In the genomic region with DNA sequence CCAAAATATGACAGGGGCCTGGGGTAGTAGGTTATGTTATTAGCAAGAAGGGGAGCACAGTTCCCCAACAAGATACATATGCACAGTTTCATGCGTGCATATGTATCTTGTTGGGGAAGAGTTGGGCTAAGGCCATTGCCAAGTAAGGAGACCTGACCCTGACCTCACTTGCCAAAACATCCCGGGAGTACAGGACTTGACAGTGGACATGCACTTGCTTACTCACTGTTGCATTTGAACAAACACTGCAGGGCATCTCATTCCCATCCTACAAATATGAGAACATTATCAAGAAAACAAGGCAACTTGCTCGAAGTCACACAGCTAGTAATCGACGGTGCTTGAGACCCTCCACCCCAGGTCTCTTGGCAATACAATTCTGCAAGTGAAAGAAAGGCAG, we compare ENCODE assay signal across 1 cellular context.
TF ChIP-seq lines count a peak whose summit lies in the region.

No MANE protein-coding gene starts in this region.

TF ChIP-seq in HepG2, 621 proteins besides CTCF, POLR2A, EP300 and RAD21:
- TF ChIP-seq SKI (IDR thresholded peaks at IDR 0.05; ENCODE audit: partially characterized antibody) = peak; percentile 84
- TF ChIP-seq ZNF441 (CRISPR knock-in tag; IDR thresholded peaks at IDR 0.05; ENCODE audit: borderline replicate concordance) = no peak
- TF ChIP-seq, protein P1, sequence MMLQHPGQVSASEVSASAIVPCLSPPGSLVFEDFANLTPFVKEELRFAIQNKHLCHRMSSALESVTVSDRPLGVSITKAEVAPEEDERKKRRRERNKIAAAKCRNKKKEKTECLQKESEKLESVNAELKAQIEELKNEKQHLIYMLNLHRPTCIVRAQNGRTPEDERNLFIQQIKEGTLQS (CRISPR knock-in tag; IDR thresholded peaks at IDR 0.05) = no peak
- TF ChIP-seq SRSF9 (IDR thresholded peaks at IDR 0.05; ENCODE audit: borderline replicate concordance, insufficient read depth, low read depth, low read length, poor library complexity, severe bottlenecking) = no peak
- no peak for TF ChIP-seq ZNF549 (CRISPR knock-in tag; IDR thresholded peaks at IDR 0.05)
- peak; percentile 72 for TF ChIP-seq TBL1XR1 (IDR thresholded peaks at IDR 0.05; ENCODE audit: borderline replicate concordance, low read length, partially characterized antibody)
- TF ChIP-seq, protein P2, sequence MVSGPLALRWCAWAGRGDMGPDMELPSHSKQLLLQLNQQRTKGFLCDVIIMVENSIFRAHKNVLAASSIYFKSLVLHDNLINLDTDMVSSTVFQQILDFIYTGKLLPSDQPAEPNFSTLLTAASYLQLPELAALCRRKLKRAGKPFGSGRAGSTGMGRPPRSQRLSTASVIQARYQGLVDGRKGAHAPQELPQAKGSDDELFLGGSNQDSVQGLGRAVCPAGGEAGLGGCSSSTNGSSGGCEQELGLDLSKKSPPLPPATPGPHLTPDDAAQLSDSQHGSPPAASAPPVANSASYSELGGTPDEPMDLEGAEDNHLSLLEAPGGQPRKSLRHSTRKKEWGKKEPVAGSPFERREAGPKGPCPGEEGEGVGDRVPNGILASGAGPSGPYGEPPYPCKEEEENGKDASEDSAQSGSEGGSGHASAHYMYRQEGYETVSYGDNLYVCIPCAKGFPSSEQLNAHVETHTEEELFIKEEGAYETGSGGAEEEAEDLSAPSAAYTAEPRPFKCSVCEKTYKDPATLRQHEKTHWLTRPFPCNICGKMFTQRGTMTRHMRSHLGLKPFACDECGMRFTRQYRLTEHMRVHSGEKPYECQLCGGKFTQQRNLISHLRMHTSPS (CRISPR knock-in tag; IDR thresholded peaks at IDR 0.05; ENCODE audit: low read depth) = no peak
- 0 out of 2 replicates have a peak, but pooled peaks have one; percentile 20 for TF ChIP-seq BCL6 (CRISPR knock-in tag; IDR thresholded peaks at IDR 0.05)
- TF ChIP-seq ZNF24 (IDR thresholded peaks at IDR 0.05) = no peak
- no peak for TF ChIP-seq ZNF598 (CRISPR knock-in tag; IDR thresholded peaks at IDR 0.05; ENCODE audit: borderline replicate concordance)
- TF ChIP-seq RARA (CRISPR knock-in tag; IDR thresholded peaks at IDR 0.05) = peak; percentile 86
- TF ChIP-seq ZNF282 (IDR thresholded peaks at IDR 0.05; ENCODE audit: partially characterized antibody) = no peak
- no peak for TF ChIP-seq NCOA1 (CRISPR knock-in tag; IDR thresholded peaks at IDR 0.05)
- no peak for TF ChIP-seq HNRNPL (IDR thresholded peaks at IDR 0.05; ENCODE audit: low read depth, low read length)
